In genomic region chr16:4614571-4615388, GRCh38 we compare ENCODE assay signal across 1 cellular context.
TF ChIP-seq lines count a peak whose summit lies in the region.

UBALD1 (minus strand) TSS chr16:4614888; CDS start chr16:4614797, 91 bp downstream.

TF ChIP-seq in HepG2, 621 proteins besides CTCF, POLR2A, EP300 and RAD21 (continued from another document and continues in another):
- TF ChIP-seq ARID5B (CRISPR knock-in tag; IDR thresholded peaks at IDR 0.05) (0 out of 2 replicates have a peak, but pooled peaks have one; percentile 33), THAP9 (CRISPR knock-in tag; IDR thresholded peaks at IDR 0.05; ENCODE audit: borderline replicate concordance) (no peak; the same call in 1 of the 2 replicates), SNRNP70 (IDR thresholded peaks at IDR 0.05; ENCODE audit: low read depth, low read length) (no peak), ZNF414 (CRISPR knock-in tag; IDR thresholded peaks at IDR 0.05) (no peak), ZNF230 (CRISPR knock-in tag; IDR thresholded peaks at IDR 0.05) (0 out of 2 replicates have a peak, but pooled peaks have one; percentile 58), MIER2 (CRISPR knock-in tag; IDR thresholded peaks at IDR 0.05) (peak; percentile 19; the same call in 1 of the 2 replicates), THAP11 (CRISPR knock-in tag; IDR thresholded peaks at IDR 0.05) (peak; percentile 99), DPF2 (CRISPR knock-in tag; IDR thresholded peaks at IDR 0.05; ENCODE audit: borderline replicate concordance, low read depth) (peak; percentile 60; the same call in 1 of the 2 replicates), TEAD3 (CRISPR knock-in tag; optimal IDR thresholded peaks at IDR 0.05; ENCODE audit: borderline replicate concordance) (peak; percentile 72), ZNF256 (CRISPR knock-in tag; conservative IDR thresholded peaks at IDR 0.05) (0 out of 2 replicates have a peak, but pooled peaks have one; percentile 49), TBP (CRISPR knock-in tag; IDR thresholded peaks at IDR 0.05) (no peak), ZBED4 (CRISPR knock-in tag; IDR thresholded peaks at IDR 0.05; ENCODE audit: borderline replicate concordance) (peak; percentile 25; the same call in 1 of the 2 replicates), ZBTB38 (CRISPR knock-in tag; IDR thresholded peaks at IDR 0.05) (peak; percentile 66; the same call in 1 of the 2 replicates), ZBTB49 (CRISPR knock-in tag; IDR thresholded peaks at IDR 0.05; ENCODE audit: borderline replicate concordance) (0 out of 2 replicates have a peak, but pooled peaks have one; percentile 26), ZNF772 (CRISPR knock-in tag; IDR thresholded peaks at IDR 0.05) (0 out of 2 replicates have a peak, but pooled peaks have one; percentile 15), MATR3 (CRISPR knock-in tag; IDR thresholded peaks at IDR 0.05) (no peak), SALL1 (CRISPR knock-in tag; IDR thresholded peaks at IDR 0.05) (peak; percentile 75), SMAD9 (CRISPR knock-in tag; IDR thresholded peaks at IDR 0.05) (no peak), HOXA3 (CRISPR knock-in tag; IDR thresholded peaks at IDR 0.05) (peak; percentile 96), ZNF7 (CRISPR knock-in tag; IDR thresholded peaks at IDR 0.05) (no peak), KDM3A (CRISPR knock-in tag; IDR thresholded peaks at IDR 0.05; ENCODE audit: low read depth) (peak; percentile 61; the same call in 1 of the 2 replicates), ZNF687 (CRISPR knock-in tag; IDR thresholded peaks at IDR 0.05) (peak; percentile 61), ZNF766 (CRISPR knock-in tag; IDR thresholded peaks at IDR 0.05; ENCODE audit: borderline replicate concordance) (0 out of 2 replicates have a peak, but pooled peaks have one; percentile 64), ATF4 (CRISPR knock-in tag; IDR thresholded peaks at IDR 0.05) (peak in 1 of 2 experiments; percentile 70; a peak in 2 of 4 replicates), NFKBIZ (CRISPR knock-in tag; IDR thresholded peaks at IDR 0.05) (0 out of 2 replicates have a peak, but pooled peaks have one; percentile 50), HNF4A (CRISPR knock-in tag; IDR thresholded peaks at IDR 0.05) (no peak), ZNF24 (IDR thresholded peaks at IDR 0.05) (no peak), SOX13 (IDR thresholded peaks at IDR 0.05) (no peak; the same call in 1 of the 2 replicates), SOX13 (CRISPR knock-in tag; conservative IDR thresholded peaks at IDR 0.05 in 1 of 2, IDR thresholded peaks at IDR 0.05 in 1 of 2) (peak in 1 of 2 experiments; percentile 31; a peak in 1 of 4 replicates), EEA1 (CRISPR knock-in tag; IDR thresholded peaks at IDR 0.05; ENCODE audit: borderline replicate concordance) (0 out of 2 replicates have a peak, but pooled peaks have one; percentile 36), ARNTL (CRISPR knock-in tag; IDR thresholded peaks at IDR 0.05) (peak; percentile 83), ZNF34 (CRISPR knock-in tag; IDR thresholded peaks at IDR 0.05; ENCODE audit: borderline replicate concordance) (0 out of 2 replicates have a peak, but pooled peaks have one; percentile 65), RBFOX2 (IDR thresholded peaks at IDR 0.05; ENCODE audit: low read depth, low read length) (peak; percentile 91), CEBPG (CRISPR knock-in tag; IDR thresholded peaks at IDR 0.05) (no peak), ZNF225 (CRISPR knock-in tag; IDR thresholded peaks at IDR 0.05) (no peak), ZFP90 (CRISPR knock-in tag; IDR thresholded peaks at IDR 0.05; ENCODE audit: borderline replicate concordance) (no peak)
